1 cellular context compared by ENCODE assay signal in genomic region chr4:184420402-184420801, GRCh38.
TF ChIP-seq lines count a peak whose summit lies in the region.

No MANE protein-coding gene starts in this region.

TF ChIP-seq in SK-N-SH, 30 proteins besides CTCF, POLR2A, EP300 and RAD21 (continued from another document):
- no peak for TF ChIP-seq REST (IDR thresholded peaks at IDR 0.05; ENCODE audit: low read depth, low read length)
- TF ChIP-seq SIN3A (IDR thresholded peaks at IDR 0.05; ENCODE audit: borderline replicate concordance, low read depth, low read length), result no peak
- TF ChIP-seq POLR2AphosphoS5 (IDR thresholded peaks at IDR 0.05; ENCODE audit: low read depth, low read length), result no peak
- TF ChIP-seq ELF1 (IDR thresholded peaks at IDR 0.05), result no peak
- no peak for TF ChIP-seq NFIC (IDR thresholded peaks at IDR 0.05; ENCODE audit: borderline replicate concordance)
- TF ChIP-seq CHD2 (IDR thresholded peaks at IDR 0.05; ENCODE audit: low read length, partially characterized antibody), result no peak
